13 cellular contexts compared by ENCODE assay signal in the genomic region with DNA sequence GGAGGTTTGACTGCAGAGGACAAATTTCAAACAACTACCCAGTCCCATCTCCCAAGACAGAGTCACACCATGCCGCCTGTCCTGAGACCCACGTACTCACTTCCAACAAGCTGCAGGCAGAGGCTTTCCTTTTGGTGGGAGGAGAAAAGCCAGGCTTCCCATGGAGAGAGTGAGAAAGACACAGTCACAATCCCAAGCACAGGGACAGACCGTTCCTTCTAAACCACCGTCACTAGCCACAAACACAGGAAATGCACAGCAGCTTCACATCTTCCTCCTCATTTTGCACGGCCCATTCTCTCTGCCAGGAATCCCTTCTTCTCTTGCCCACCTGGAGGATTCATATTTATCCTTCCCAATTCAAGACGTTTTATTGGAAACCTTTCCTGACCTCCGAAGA.
DNase-seq lines count a peak whose midpoint lies in the region; ATAC-seq and TF ChIP-seq lines count a peak whose summit lies in the region.
"Had no signal": no experiment of that assay in that cellular context is flagged by ENCODE, and none has a peak within 500 bp of the region (broad histone marks: within the 10 kb centered on the region; RNA-seq: fewer than 3 reads in every experiment).

No MANE protein-coding gene starts in this region.

- CTCF ChIA-PET in CD8-positive, alpha-beta T cell (lab: Charles Lee): interaction anchor here (0.9 kb wide), 1 partner anchor 36 kb away, joined by 3 read pairs; no protein-coding TSS in a partner anchor

- no peaks in the 10 kb centered on the region for H3K27me3 Mint-ChIP-seq in CD8-positive, alpha-beta T cell (ENCODE audit: low read depth)
- H3K27me3 Mint-ChIP-seq in endodermal cell (ENCODE audit: insufficient read depth) (no peaks in the 10 kb centered on the region), neural progenitor cell (ENCODE audit: insufficient read depth, low read depth) (peaks cover 3% of the 10 kb centered on the region)

- no peaks in the 10 kb centered on the region for H3K9me3 ChIP-seq in CD8-positive, alpha-beta T cell (ENCODE audit: low read length)
- H3K9me3 ChIP-seq in HUES64 (ENCODE audit: insufficient read depth, low read depth, low read length) (no peaks in the 10 kb centered on the region), endodermal cell (ENCODE audit: control insufficient read depth, low read length) (no peaks in the 10 kb centered on the region), neural progenitor cell (ENCODE audit: low read depth) (no peaks in the 10 kb centered on the region)
- H3K9me3 ChIP-seq: spleen had no signal

- no peak overlapping the region for H3K27ac Mint-ChIP-seq in CD8-positive, alpha-beta T cell
- H3K27ac Mint-ChIP-seq in endodermal cell: peak overlapping the region; percentile 78
- no peak overlapping the region for H3K27ac Mint-ChIP-seq in neural progenitor cell

- no peaks in the 10 kb centered on the region for H3K27me3 ChIP-seq in CD8-positive, alpha-beta T cell (ENCODE audit: insufficient read depth, low read length)
- H3K27me3 ChIP-seq in HUES64 (ENCODE audit: insufficient read depth, low read length) (no peaks in the 10 kb centered on the region), endodermal cell (ENCODE audit: control insufficient read depth, insufficient read depth, low read length, poor library complexity, severe bottlenecking) (no peaks in the 10 kb centered on the region), neural progenitor cell (peaks cover 32% of the 10 kb centered on the region)
- H3K27me3 ChIP-seq: spleen had no signal

- WGBS in HUES64: 29% methylated on average over 6 of the region's 7 CpGs
- WGBS in endodermal cell (ENCODE audit: insufficient coverage in 1 of 2, insufficient read length in 1 of 2), 2 experiments: 30 to 42% methylated on average over 6 to 7 of the region's 7 CpGs

- peaks cover 23% of the 10 kb centered on the region for H3F3A ChIP-seq in neural progenitor cell (ENCODE audit: low read depth)

- peak; percentile 36 for ATAC-seq in CD8-positive, alpha-beta T cell
- ATAC-seq in GM18511 (IDR thresholded peaks at IDR 0.05; ENCODE audit: unreplicated experiment) (no peak), HG03280 (IDR thresholded peaks at IDR 0.05; ENCODE audit: unreplicated experiment) (no peak), GM18873 (IDR thresholded peaks at IDR 0.05; ENCODE audit: low FRiP score, unreplicated experiment) (no peak)

- peaks cover 64% of the 10 kb centered on the region for H3K4me1 Mint-ChIP-seq in CD8-positive, alpha-beta T cell (ENCODE audit: low read depth)
- H3K4me1 Mint-ChIP-seq in endodermal cell (peaks cover 71% of the 10 kb centered on the region), neural progenitor cell (peaks cover 77% of the 10 kb centered on the region)

- H3K4me1 ChIP-seq in CD8-positive, alpha-beta T cell (ENCODE audit: insufficient read depth, low read length): peaks cover 18% of the 10 kb centered on the region
- peaks cover 73% of the 10 kb centered on the region for H3K4me1 ChIP-seq in HUES64 (ENCODE audit: insufficient read depth, low read length)
- H3K4me1 ChIP-seq in endodermal cell (ENCODE audit: control insufficient read depth, insufficient read depth, low read length): peaks cover 24% of the 10 kb centered on the region
- peaks cover 53% of the 10 kb centered on the region for H3K4me1 ChIP-seq in neural progenitor cell

- no peaks in the 10 kb centered on the region for H3K9me3 Mint-ChIP-seq in CD8-positive, alpha-beta T cell
- no peaks in the 10 kb centered on the region for H3K9me3 Mint-ChIP-seq in endodermal cell
- H3K9me3 Mint-ChIP-seq in neural progenitor cell: no peaks in the 10 kb centered on the region

- H3K36me3 Mint-ChIP-seq in CD8-positive, alpha-beta T cell: no peaks in the 10 kb centered on the region
- H3K36me3 Mint-ChIP-seq in endodermal cell (ENCODE audit: low read depth) (no peaks in the 10 kb centered on the region), neural progenitor cell (no peaks in the 10 kb centered on the region)

- DNase-seq in CD8-positive, alpha-beta T cell: no peak
- DNase-seq in endodermal cell: peak; percentile 75
- no peak for DNase-seq in neural progenitor cell (ENCODE audit: low spot score)
- no peak for DNase-seq in NCI-H2227 treated with DMSO at 0.1 percent for 48 hours (lab: John Stamatoyannopoulos, UW)
- DNase-seq: activated naive CD4-positive, alpha-beta T cell treated with Interleukin-2 at 50 U/mL for 16 hours; Kasumi-1; NCI-H2107; NK-92 treated with Interleukin-12 subunit alpha and Interleukin-12 subunit beta, amount 100 ng/mL, for 24 hours; spleen had no signal

- H2AFZ ChIP-seq in neural progenitor cell (replicated peaks): no peak overlapping the region

- POLR2A ChIA-PET in CD8-positive, alpha-beta T cell (lab: Charles Lee): interaction anchor here (0.7 to 2.0 kb wide), 2 partner anchors 11 to 13 kb away, joined by 4 to 8 read pairs; no protein-coding TSS in a partner anchor

- peaks cover 7% of the 10 kb centered on the region for H3K79me2 ChIP-seq in neural progenitor cell (ENCODE audit: low read depth)

- intact Hi-C loops in CD8-positive, alpha-beta T cell (cut with DNase I, micrococcal nuclease): loop anchor here in 1 of 2 experiments (5.0 kb wide), 1 partner anchor 41 kb away; no protein-coding TSS in a partner anchor

- peaks cover 44% of the 10 kb centered on the region for H4K20me1 ChIP-seq in neural progenitor cell (ENCODE audit: low read depth)

- H3K9ac ChIP-seq in HUES64 (ENCODE audit: low read depth, low read length) (no peak overlapping the region), endodermal cell (ENCODE audit: extremely low read depth, low read length, poor library complexity, severe bottlenecking) (no peak overlapping the region), neural progenitor cell (no peak overlapping the region)

- peak overlapping the region; percentile 25 for H3K4me2 ChIP-seq in neural progenitor cell

- H3K4me3 ChIP-seq in CD8-positive, alpha-beta T cell (ENCODE audit: low read depth, low read length): no peak overlapping the region
- H3K4me3 ChIP-seq in HUES64 (ENCODE audit: low read length) (no peak overlapping the region), endodermal cell (ENCODE audit: low read length) (peak overlapping the region; percentile 4), neural progenitor cell (no peak overlapping the region)

- no peak for TF ChIP-seq CTCF in CD8-positive, alpha-beta T cell (IDR thresholded peaks at IDR 0.05)
- TF ChIP-seq CTCF in endodermal cell (conservative IDR thresholded peaks at IDR 0.05): no peak
- no peak for TF ChIP-seq CTCF in neural progenitor cell (IDR thresholded peaks at IDR 0.05)

- H3K4me3 Mint-ChIP-seq in CD8-positive, alpha-beta T cell: peak overlapping the region; percentile 53
- H3K4me3 Mint-ChIP-seq in endodermal cell (peak overlapping the region; percentile 33), neural progenitor cell (peak overlapping the region; percentile 6)

- no peaks in the 10 kb centered on the region for H3K36me3 ChIP-seq in CD8-positive, alpha-beta T cell (ENCODE audit: insufficient read depth, low read length)
- H3K36me3 ChIP-seq in HUES64 (ENCODE audit: insufficient read depth, low read length) (no peaks in the 10 kb centered on the region), endodermal cell (ENCODE audit: control insufficient read depth, insufficient read depth, low read length) (no peaks in the 10 kb centered on the region), neural progenitor cell (no peaks in the 10 kb centered on the region)
- H3K36me3 ChIP-seq: spleen had no signal

- H3K27ac ChIP-seq in CD8-positive, alpha-beta T cell (ENCODE audit: low read depth, low read length): no peak overlapping the region
- peak overlapping the region; percentile 22; the same call in 1 of the 2 replicates for H3K27ac ChIP-seq in HUES64 (ENCODE audit: low read depth, low read length)
- H3K27ac ChIP-seq in endodermal cell (ENCODE audit: low read depth, low read length): no peak overlapping the region
- no peak overlapping the region for H3K27ac ChIP-seq in neural progenitor cell
